Comparison of ENCODE assay signal across 1 cellular context in genomic region chr16:4313563-4314531, GRCh38.
TF ChIP-seq lines count a peak whose summit lies in the region.

No MANE protein-coding gene starts in this region.

TF ChIP-seq in endothelial cell of umbilical vein, 7 proteins besides CTCF, POLR2A, EP300 and RAD21:
- TF ChIP-seq EZH2 (IDR thresholded peaks at IDR 0.05; ENCODE audit: borderline replicate concordance, low read depth, low read length, severe bottlenecking): no peak
- no peak for TF ChIP-seq FOS (IDR thresholded peaks at IDR 0.05; ENCODE audit: borderline replicate concordance, insufficient read depth, low read length)
- no peak for TF ChIP-seq JUN (IDR thresholded peaks at IDR 0.05; ENCODE audit: borderline replicate concordance, insufficient read depth, insufficient read length, low read depth)
TF ChIP-seq in endothelial cell of umbilical vein: peak in this region for 0.
